In genomic region chr22:29310863-29311339, GRCh38 we compare ENCODE assay signal across 8 cellular contexts. TPM values are rescaled to one million over a fixed set of nuclear protein-coding genes. Genes with fewer than 3 reads are reported as not detected.
A peak's percentile ranks its signal among the peaks of the same experiment; 100 is the strongest.
DNase-seq lines count a peak whose midpoint lies in the region; ATAC-seq and TF ChIP-seq lines count a peak whose summit lies in the region.

No MANE protein-coding gene starts in this region.

- no peak for TF ChIP-seq CTCF in brain (conservative IDR thresholded peaks at IDR 0.05)

- peak overlapping the region; percentile 77 for H3K9ac ChIP-seq in skeletal muscle satellite cell (ENCODE audit: low read depth, low read length)

- peaks cover 33% of the 10 kb centered on the region for H3K4me1 ChIP-seq in CD4-positive, CD25-positive, alpha-beta regulatory T cell (ENCODE audit: control insufficient read depth, insufficient read depth, low read length, poor library complexity, severe bottlenecking)
- H3K4me1 ChIP-seq in skeletal muscle satellite cell (ENCODE audit: control insufficient read depth, insufficient read depth, low read length), result peaks cover 55% of the 10 kb centered on the region

- H3K27ac ChIP-seq in CD4-positive, CD25-positive, alpha-beta regulatory T cell (ENCODE audit: insufficient read depth, low read length, poor library complexity, severe bottlenecking), result no peak overlapping the region

- DNase-seq in CD4-positive, CD25-positive, alpha-beta regulatory T cell, result no peak
- peak; percentile 96 for DNase-seq in HPDE6-E6E7 (ENCODE audit: extremely low spot score)
- DNase-seq in T follicular helper cell (ENCODE audit: low read depth), result peak; percentile 19
- DNase-seq in iPS-NIHi11 (ENCODE audit: low spot score), result peak; percentile 79
- no peak for DNase-seq in OCI-M2 (lab: John Stamatoyannopoulos, UW; ENCODE audit: unreplicated experiment)

- no peaks in the 10 kb centered on the region for H3K36me3 Mint-ChIP-seq in CD4-positive, CD25-positive, alpha-beta regulatory T cell
- no peaks in the 10 kb centered on the region for H3K36me3 Mint-ChIP-seq in brain

- H3K4me2 ChIP-seq in skeletal muscle satellite cell (ENCODE audit: low read length), result peak overlapping the region; percentile 73

- H3K27ac Mint-ChIP-seq in CD4-positive, CD25-positive, alpha-beta regulatory T cell, result no peak overlapping the region
- H3K27ac Mint-ChIP-seq in brain, result peak overlapping the region in 3 of 5 experiments; percentile 71 to 84 (median 79)

- H3K4me3 Mint-ChIP-seq in CD4-positive, CD25-positive, alpha-beta regulatory T cell, result no peak overlapping the region
- peak overlapping the region in 3 of 5 experiments; percentile 35 to 60 (median 53) for H3K4me3 Mint-ChIP-seq in brain

- peaks cover 0 to 4% (median 0%) of the 10 kb centered on the region in 7 donors for H3K9me3 Mint-ChIP-seq in CD4-positive, CD25-positive, alpha-beta regulatory T cell
- H3K9me3 Mint-ChIP-seq in brain, result peaks cover 0 to 3% (median 2%) of the 10 kb centered on the region in 5 experiments

- no peaks in the 10 kb centered on the region for H3K9me3 ChIP-seq in CD4-positive, CD25-positive, alpha-beta regulatory T cell (ENCODE audit: control insufficient read depth in 2 of 2, low read length in 2 of 2)
- H3K9me3 ChIP-seq in skeletal muscle satellite cell (replicated peaks; ENCODE audit: low read length), result no peaks in the 10 kb centered on the region

- H3K27me3 ChIP-seq in CD4-positive, CD25-positive, alpha-beta regulatory T cell (ENCODE audit: control insufficient read depth, insufficient read depth, low read length), result peaks cover 8% of the 10 kb centered on the region
- peaks cover 22% of the 10 kb centered on the region for H3K27me3 ChIP-seq in skeletal muscle satellite cell (ENCODE audit: control insufficient read depth, insufficient read depth, low read length)

- peak; percentile 28 to 30 for ATAC-seq in CD4-positive, CD25-positive, alpha-beta regulatory T cell (ENCODE audit: low read depth in 2 of 2)
- no peak for ATAC-seq in HG02885 (IDR thresholded peaks at IDR 0.05; ENCODE audit: poor library complexity, unreplicated experiment)

- peaks cover 0 to 24% (median 10%) of the 10 kb centered on the region in 4 donors for H3K4me1 Mint-ChIP-seq in CD4-positive, CD25-positive, alpha-beta regulatory T cell
- H3K4me1 Mint-ChIP-seq in brain, result peaks cover 51% of the 10 kb centered on the region

- no peaks in the 10 kb centered on the region for H3K36me3 ChIP-seq in CD4-positive, CD25-positive, alpha-beta regulatory T cell (ENCODE audit: control insufficient read depth, insufficient read depth, low read length)
- H3K36me3 ChIP-seq in skeletal muscle satellite cell (ENCODE audit: insufficient read depth, low read length), result peaks cover 12% of the 10 kb centered on the region

- H3K4me3 ChIP-seq in CD4-positive, CD25-positive, alpha-beta regulatory T cell (ENCODE audit: low read depth, low read length), result no peak overlapping the region
- peak overlapping the region; percentile 48 for H3K4me3 ChIP-seq in skeletal muscle satellite cell (ENCODE audit: low read length)

- peaks cover 39% of the 10 kb centered on the region for H3K27me3 Mint-ChIP-seq in CD4-positive, CD25-positive, alpha-beta regulatory T cell
- peaks cover 30% of the 10 kb centered on the region for H3K27me3 Mint-ChIP-seq in brain

RNA-seq across cellular contexts. Expression of gene GAS2L1, which starts 4.5 kb away (rescaled TPM):
- 1.8 TPM for total RNA-seq in CD4-positive, CD25-positive, alpha-beta regulatory T cell
- under 1 TPM in 1 of 4 donors, not detected in 3; 0.22 TPM for polyA plus RNA-seq in CD4-positive, CD25-positive, alpha-beta regulatory T cell
- 20.4 TPM for polyA plus RNA-seq in brain (ENCODE audit: insufficient read depth, low read depth, low replicate concordance)
- total RNA-seq in skeletal muscle satellite cell (2012; rRNA removed), result 15.7 and 17.9 TPM in 2 replicates

RNA-seq across cellular contexts. Expression of gene RASL10A, which starts 4.6 kb away (rescaled TPM):
- total RNA-seq in CD4-positive, CD25-positive, alpha-beta regulatory T cell, result not detected
- polyA plus RNA-seq in CD4-positive, CD25-positive, alpha-beta regulatory T cell, result not detected
- polyA plus RNA-seq in brain (ENCODE audit: insufficient read depth, low read depth, low replicate concordance), result 6.5 TPM
- under 0.01 TPM in 1 of 2 replicates, not detected in the other for total RNA-seq in skeletal muscle satellite cell (2012; rRNA removed)

RNA-seq across cellular contexts. Expression of gene EWSR1, which starts 42.8 kb away (rescaled TPM):
- total RNA-seq in CD4-positive, CD25-positive, alpha-beta regulatory T cell, result 338 TPM
- polyA plus RNA-seq in CD4-positive, CD25-positive, alpha-beta regulatory T cell, result 100 to 1,000 TPM; 175 to 215 (median 194) TPM
- polyA plus RNA-seq in brain (ENCODE audit: insufficient read depth, low read depth, low replicate concordance), result 173 TPM
- 113 and 138 TPM in 2 replicates for total RNA-seq in skeletal muscle satellite cell (2012; rRNA removed)

RNA-seq across cellular contexts. Expression of gene RHBDD3, which starts 43.1 kb away (rescaled TPM):
- total RNA-seq in CD4-positive, CD25-positive, alpha-beta regulatory T cell, result 16.0 TPM
- polyA plus RNA-seq in CD4-positive, CD25-positive, alpha-beta regulatory T cell, result 10 to 100 TPM in 2 of 4 donors, 1 to 10 TPM in 2; 6.5 to 11.4 (median 9.2) TPM
- 20.4 TPM for polyA plus RNA-seq in brain (ENCODE audit: insufficient read depth, low read depth, low replicate concordance)
- total RNA-seq in skeletal muscle satellite cell (2012; rRNA removed), result 24.2 and 24.3 TPM in 2 replicates

Comparison
In these comparisons a context has a peak if more than half of its experiments do, and no peak if none do; other contexts are left out.
1. DNase-seq: peak in HPDE6-E6E7 (single experiment), T follicular helper cell (single experiment) and iPS-NIHi11 (single experiment); none in CD4-positive, CD25-positive, alpha-beta regulatory T cell (0 of 3) and OCI-M2 (single experiment).
2. H3K27ac Mint-ChIP-seq: peak in brain (3 of 5); none in CD4-positive, CD25-positive, alpha-beta regulatory T cell (0 of 3).
3. H3K4me3 Mint-ChIP-seq: peak in brain (3 of 5); none in CD4-positive, CD25-positive, alpha-beta regulatory T cell (0 of 4).
4. RNA of gene GAS2L1, which starts 4.5 kb away (polyA plus RNA-seq): 20.4 TPM in brain (single experiment); 0.22 TPM in CD4-positive, CD25-positive, alpha-beta regulatory T cell; every median in the first group is over 10 times any median in the second.